ENCODE assay signal across 6 cellular contexts in the genomic region with DNA sequence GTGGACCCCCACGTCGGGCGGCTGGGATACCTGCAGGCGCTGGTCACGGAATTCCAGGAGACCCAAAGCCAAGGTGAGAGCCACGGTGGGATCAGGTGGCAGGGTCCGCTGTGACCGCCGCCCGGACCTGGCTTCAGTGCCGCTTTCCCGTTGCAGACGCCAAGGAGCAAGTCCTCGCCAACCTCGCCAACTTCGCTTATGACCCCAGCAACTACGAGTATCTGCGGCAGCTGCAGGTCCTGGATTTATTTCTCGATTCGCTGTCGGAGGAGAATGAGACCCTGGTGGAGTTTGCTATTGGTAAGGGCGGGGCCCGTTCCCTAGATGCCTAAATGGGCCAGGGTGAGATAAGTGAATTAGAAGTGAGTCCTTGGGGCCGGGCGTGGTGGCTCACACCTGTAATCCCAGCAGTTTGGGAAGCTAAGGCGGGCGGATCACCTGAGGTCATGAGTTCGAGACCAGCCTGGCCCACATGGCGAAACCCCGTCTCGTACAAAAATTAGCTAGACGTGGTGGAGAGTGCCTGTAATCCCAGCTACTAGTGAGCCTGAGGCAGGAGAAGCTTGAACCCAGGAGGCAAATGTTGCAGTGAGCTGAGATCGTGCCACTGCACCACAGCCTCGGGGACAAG. TPM values are rescaled to one million over a fixed set of nuclear protein-coding genes. Genes with fewer than 3 reads are reported as not detected.
DNase-seq lines count a peak whose midpoint lies in the region; ATAC-seq, FAIRE-seq and TF ChIP-seq lines count a peak whose summit lies in the region.

No MANE protein-coding gene starts in this region.

- peak overlapping the region; percentile 95 for H3K4me2 ChIP-seq in PC-9

- BruUV-seq in PC-9 (replicated peaks; lab: Mats Ljungman, UMichigan): TSS peak; percentile 15

- FAIRE-seq in HTR-8/SVneo (lab: Jason Lieb, UNC): no peak

- H3K79me2 ChIP-seq in PC-9 (ENCODE audit: low read depth): peaks cover 33% of the 10 kb centered on the region

- no peak for DNase-seq in BJ (ENCODE audit: low read depth)
- DNase-seq in PC-9: peak; percentile 57
- DNase-seq in heart left ventricle: peak in 1 of 5 donors; percentile 49
- DNase-seq in thyroid gland: peak; percentile 30 to 31
- no peak for DNase-seq in HTR-8/SVneo (ENCODE audit: insufficient read length, low spot score)

- H3K36me3 ChIP-seq in BJ (ENCODE audit: control insufficient read depth, insufficient read depth, low read length): peaks cover 2% of the 10 kb centered on the region; the same call in 1 of the 2 replicates
- H3K36me3 ChIP-seq in PC-9 (ENCODE audit: low read depth): peaks cover 5% of the 10 kb centered on the region; the same call in 1 of the 2 replicates
- H3K36me3 ChIP-seq in heart left ventricle: no peaks in the 10 kb centered on the region
- no peaks in the 10 kb centered on the region for H3K36me3 ChIP-seq in thyroid gland

- H3K4me3 ChIP-seq in BJ (ENCODE audit: low read depth, low read length) (peak overlapping the region; percentile 90), PC-9 (peak overlapping the region; percentile 59), heart left ventricle (peak overlapping the region; percentile 78 to 98 (median 92)), thyroid gland (replicated peaks in 1 of 3) (peak overlapping the region; percentile 47 to 74 (median 66))

- TF ChIP-seq POLR2A in heart left ventricle (IDR thresholded peaks at IDR 0.05) (no peak), thyroid gland (IDR thresholded peaks at IDR 0.05) (no peak)

- H3K27me3 ChIP-seq in BJ (ENCODE audit: control insufficient read depth, insufficient read depth, low read length): no peaks in the 10 kb centered on the region
- H3K27me3 ChIP-seq in PC-9 (ENCODE audit: insufficient read depth, low read depth): no peaks in the 10 kb centered on the region
- no peaks in the 10 kb centered on the region for H3K27me3 ChIP-seq in heart left ventricle
- no peaks in the 10 kb centered on the region for H3K27me3 ChIP-seq in thyroid gland

- POLR2A ChIA-PET in BJ (lab: Charles Lee): no interaction called here
- POLR2A ChIA-PET in PC-9 (lab: Charles Lee; ENCODE audit: unreplicated experiment): no interaction called here

- TF ChIP-seq CTCF in BJ (IDR thresholded peaks at IDR 0.05; ENCODE audit: insufficient read depth, low read depth, low read length) (no peak), PC-9 (conservative IDR thresholded peaks at IDR 0.05) (no peak), heart left ventricle (IDR thresholded peaks at IDR 0.05) (no peak), thyroid gland (IDR thresholded peaks at IDR 0.05) (no peak)

- intact Hi-C loops in PC-9 (cut with micrococcal nuclease; ENCODE audit: unreplicated experiment): loop anchor here (1.0 kb wide), 1 partner anchor 41 kb away; no protein-coding TSS in a partner anchor
- intact Hi-C loops in heart left ventricle (cut with DNase I): loop anchor here in 9 of 10 donors (1.0 to 10.0 kb wide), 11 partner anchors 33 to 304 kb away; a partner anchor contains a TSS
- intact Hi-C loops in thyroid gland (cut with DNase I): loop anchor here (5.0 kb wide), 3 partner anchors 48 to 148 kb away; a partner anchor contains a TSS

- H3K9me3 ChIP-seq in PC-9 (ENCODE audit: insufficient read depth, low read depth) (no peaks in the 10 kb centered on the region), heart left ventricle (no peaks in the 10 kb centered on the region), thyroid gland (no peaks in the 10 kb centered on the region)

- peak overlapping the region; percentile 42; the same call in 1 of the 2 replicates for H2AFZ ChIP-seq in PC-9

- H3F3A ChIP-seq in PC-9 (ENCODE audit: insufficient read depth, low read depth): peaks cover 78% of the 10 kb centered on the region

- H3K27ac ChIP-seq in PC-9 (0 out of 2 replicates have a peak overlapping the region, but pooled peaks have one; percentile 7), heart left ventricle (peak overlapping the region in 11 of 12 donors; percentile 66 to 91 (median 81)), thyroid gland (peak overlapping the region; percentile 56 to 76 (median 65))

- no peaks in the 10 kb centered on the region for H3K9me2 ChIP-seq in PC-9 (ENCODE audit: insufficient read depth)

- WGBS in heart left ventricle, 4 donors: 24 to 45% (median 28%) methylated on average over 24 to 34 of the region's 34 CpGs
- WGBS in thyroid gland, 2 donors: 30 to 43% methylated on average over 21 to 28 of the region's 34 CpGs

- H3K4me1 ChIP-seq in PC-9 (replicated peaks; ENCODE audit: insufficient read depth): peaks cover 7% of the 10 kb centered on the region; the same call in 1 of the 2 replicates
- peaks cover 3 to 52% (median 34%) of the 10 kb centered on the region in 12 donors for H3K4me1 ChIP-seq in heart left ventricle
- peaks cover 22 to 50% of the 10 kb centered on the region in 2 donors for H3K4me1 ChIP-seq in thyroid gland

- CTCF ChIA-PET in BJ (lab: Yijun Ruan, JAX): interaction anchor here (0.9 to 7.0 kb wide), 6 partner anchors 16 to 91 kb away, joined by 3 to 77 read pairs (median 6); a partner anchor contains a TSS
- CTCF ChIA-PET in PC-9 (lab: Charles Lee): interaction anchor here (0.6 to 1.8 kb wide), 5 partner anchors 21 to 149 kb away, joined by 3 to 21 read pairs (median 3); a partner anchor contains a TSS

- H4K20me1 ChIP-seq in PC-9 (ENCODE audit: insufficient read depth): no peaks in the 10 kb centered on the region

- ATAC-seq in heart left ventricle (no peak), GM21515 (IDR thresholded peaks at IDR 0.05; ENCODE audit: unreplicated experiment) (no peak)

RNA-seq across cellular contexts. Expression of a gene that starts 0.7 kb away (rescaled TPM):
- polyA plus RNA-seq in BJ (2011; rRNA removed) (5.7 and 6.9 TPM in 2 replicates), heart left ventricle (1 to 10 TPM; 4.9 to 7.1 TPM)
- polyA minus RNA-seq in BJ (2011; rRNA and poly(A)+ RNA removed): 7.5 and 7.8 TPM in 2 replicates
- total RNA-seq in PC-9 (2021) (19.2 and 20.5 TPM in 2 replicates), heart left ventricle (1 to 10 TPM; 3.9 to 7.9 (median 5.2) TPM), thyroid gland (10 to 100 TPM in 2 of 4 donors, 1 to 10 TPM in 2; 8.7 to 13.1 (median 10.5) TPM)

RNA-seq across cellular contexts. Expression of a gene that starts 21.1 kb away (rescaled TPM):
- polyA plus RNA-seq in BJ (2011; rRNA removed) (38.3 and 61.8 TPM in 2 replicates), heart left ventricle (10 to 100 TPM; 29.0 to 45.7 TPM)
- 13.7 and 21.7 TPM in 2 replicates for polyA minus RNA-seq in BJ (2011; rRNA and poly(A)+ RNA removed)
- total RNA-seq in PC-9 (2021) (38.6 and 52.3 TPM in 2 replicates), heart left ventricle (10 to 100 TPM; 15.9 to 56.0 (median 22.8) TPM), thyroid gland (100 to 1,000 TPM in 3 of 4 donors, 10 to 100 TPM in 1; 84.7 to 203 (median 107) TPM)

RNA-seq across cellular contexts. Expression of a gene that starts 22.7 kb away (rescaled TPM):
- polyA plus RNA-seq in BJ (2011; rRNA removed): 8.7 and 18.3 TPM in 2 replicates
- 12.5 and 12.8 TPM in 2 replicates for polyA minus RNA-seq in BJ (2011; rRNA and poly(A)+ RNA removed)
- 70.2 and 88.5 TPM in 2 replicates for total RNA-seq in PC-9 (2021)
- 10 to 100 TPM in 6 of 9 donors, 1 to 10 TPM in 3; 4.8 to 23.3 (median 11.1) TPM for total RNA-seq in heart left ventricle
- polyA plus RNA-seq in heart left ventricle: 1 to 10 TPM; 4.3 to 7.8 TPM
- total RNA-seq in thyroid gland: 10 to 100 TPM; 24.1 to 40.3 (median 27.6) TPM

RNA-seq across cellular contexts. Expression of a gene that starts 43.9 kb away (rescaled TPM):
- polyA plus RNA-seq in BJ (2011; rRNA removed): 65.5 and 111 TPM in 2 replicates
- polyA minus RNA-seq in BJ (2011; rRNA and poly(A)+ RNA removed): 24.1 and 24.5 TPM in 2 replicates
- 250 and 277 TPM in 2 replicates for total RNA-seq in PC-9 (2021)
- total RNA-seq in heart left ventricle: 10 to 100 TPM; 10.4 to 60.8 (median 16.0) TPM
- polyA plus RNA-seq in heart left ventricle: 10 to 100 TPM; 41.8 to 68.0 TPM
- 10 to 100 TPM; 15.1 to 23.4 (median 17.7) TPM for total RNA-seq in thyroid gland

Comparison
In these comparisons a context has a peak if more than half of its experiments do, and no peak if none do; other contexts are left out.
1. DNase-seq: peak in PC-9 (2 of 2) and thyroid gland (2 of 2); none in BJ (single experiment) and HTR-8/SVneo (single experiment).
2. H3K27ac ChIP-seq: peak in every context shown above with its lines; median percentile 81 in heart left ventricle; 65 in thyroid gland; 7 in PC-9.
3. Peak in every context shown above with its lines, with median percentiles within 50 percentile points of each other: H3K4me3 ChIP-seq.